Comparison of ENCODE assay signal across 27 cellular contexts in genomic region chr1:47712596-47713299, GRCh38.
DNase-seq lines count a peak whose midpoint lies in the region; ATAC-seq, FAIRE-seq and TF ChIP-seq lines count a peak whose summit lies in the region.
"Had no signal": no experiment of that assay in that cellular context is flagged by ENCODE, and none has a peak within 500 bp of the region (broad histone marks: within the 10 kb centered on the region; RNA-seq: fewer than 3 reads in every experiment).

No MANE protein-coding gene starts in this region.

- no peak overlapping the region for H3K4me3 ChIP-seq in H1 (ENCODE audit: extremely low read depth in 1 of 4, insufficient read depth in 2 of 4, low read depth in 3 of 4, low read length in 4 of 4)
- no peak overlapping the region for H3K4me3 ChIP-seq in mucosa of descending colon
- H3K4me3 ChIP-seq: BLaER1, MG63, SJCRH30 had no signal

- H2BK120ac ChIP-seq in H1 (replicated peaks; ENCODE audit: low read depth, low read length) = no peak overlapping the region

- H3K79me2 ChIP-seq in H1 (ENCODE audit: control insufficient read depth in 1 of 2, insufficient read depth in 2 of 2, low read length in 2 of 2) = no peaks in the 10 kb centered on the region

- H3K23me2 ChIP-seq in H1 (ENCODE audit: low read depth, low read length) = peaks cover 12% of the 10 kb centered on the region; the same call in 1 of the 2 replicates

- H3K27me3 Mint-ChIP-seq in type B pancreatic cell = peaks cover 88% of the 10 kb centered on the region
- H3K27me3 Mint-ChIP-seq in activated T-helper 17 cell treated with anti-CD3 and anti-CD28 coated beads, Interleukin-2, amount 50 U/mL, for 72 hours = peaks cover 54% of the 10 kb centered on the region

- ATAC-seq in mucosa of descending colon = no peak
- no peak for ATAC-seq in activated T-helper 17 cell treated with anti-CD3 and anti-CD28 coated beads, Interleukin-2, amount 50 U/mL, for 72 hours (replicated peaks)
- ATAC-seq: PC-3, SK-N-SH treated with all-trans-retinoic acid at 6 μM for 48 hours had no signal

- TF ChIP-seq CTCF in H1 (IDR thresholded peaks at IDR 0.05; ENCODE audit: control extremely low read depth in 1 of 3, insufficient read depth in 1 of 3, low read depth in 1 of 3, low read length in 3 of 3) = no peak
- TF ChIP-seq CTCF in type B pancreatic cell (conservative IDR thresholded peaks at IDR 0.05) = no peak
- TF ChIP-seq CTCF in mucosa of descending colon (IDR thresholded peaks at IDR 0.05) = no peak

- H3K36me3 Mint-ChIP-seq in type B pancreatic cell = no peaks in the 10 kb centered on the region
- H3K36me3 Mint-ChIP-seq in activated T-helper 17 cell treated with anti-CD3 and anti-CD28 coated beads, Interleukin-2, amount 50 U/mL, for 72 hours (ENCODE audit: low read depth) = no peaks in the 10 kb centered on the region
- H3K36me3 Mint-ChIP-seq: CD4-positive, CD25-positive, alpha-beta regulatory T cell had no signal

- no peak overlapping the region for H4K8ac ChIP-seq in H1 (ENCODE audit: extremely low read depth, insufficient read depth, low read length)

- H3K18ac ChIP-seq in H1 (ENCODE audit: extremely low read depth, low read length) = no peak overlapping the region

- no peak overlapping the region for H4K5ac ChIP-seq in H1 (ENCODE audit: insufficient read length, low read depth, low read length)

- H3K27ac ChIP-seq in H1 (ENCODE audit: low read depth, low read length) = no peak overlapping the region
- H3K27ac ChIP-seq: BLaER1, SJCRH30 had no signal

- H3K9me3 ChIP-seq in H1 (ENCODE audit: insufficient read depth in 2 of 2, low read depth in 1 of 2, low read length in 1 of 2) = no peaks in the 10 kb centered on the region
- no peaks in the 10 kb centered on the region for H3K9me3 ChIP-seq in mucosa of descending colon
- H3K9me3 ChIP-seq: BLaER1, MG63, SJCRH30 had no signal

- H2AK5ac ChIP-seq in H1 (ENCODE audit: low read depth, low read length) = no peak overlapping the region

- H3K27me3 ChIP-seq in H1 (replicated peaks in 1 of 4; ENCODE audit: control insufficient read depth in 3 of 4, extremely low read depth in 1 of 4, insufficient read depth in 3 of 4, low read length in 3 of 4) = peaks cover 38 to 61% (median 57%) of the 10 kb centered on the region in 4 experiments
- H3K27me3 ChIP-seq: SJCRH30 had no signal

- H2BK20ac ChIP-seq in H1 (ENCODE audit: low read length) = no peak overlapping the region

- H3K4me1 ChIP-seq in H1 (replicated peaks in 1 of 4; ENCODE audit: control insufficient read depth in 3 of 4, insufficient read depth in 4 of 4, low read length in 3 of 4) (peaks cover 2 to 19% (median 5%) of the 10 kb centered on the region in 4 experiments; a peak in 4 of 7 replicates), mucosa of descending colon (ENCODE audit: low read depth) (peaks cover 30% of the 10 kb centered on the region)

- H3K27ac Mint-ChIP-seq in type B pancreatic cell = no peak overlapping the region
- no peak overlapping the region for H3K27ac Mint-ChIP-seq in activated T-helper 17 cell treated with anti-CD3 and anti-CD28 coated beads, Interleukin-2, amount 50 U/mL, for 72 hours
- H3K27ac Mint-ChIP-seq: CD4-positive, CD25-positive, alpha-beta regulatory T cell had no signal

- TF ChIP-seq POLR2A in H1 (IDR thresholded peaks at IDR 0.05; ENCODE audit: control extremely low read depth in 1 of 2, low read depth in 2 of 2, low read length in 2 of 2) = no peak

- POLR2A ChIA-PET in H1 (lab: Charles Lee; ENCODE audit: partially characterized antibody) = no interaction called here

- peaks cover 12% of the 10 kb centered on the region for H3K4me1 Mint-ChIP-seq in type B pancreatic cell (ENCODE audit: unreplicated experiment)
- H3K4me1 Mint-ChIP-seq in activated T-helper 17 cell treated with anti-CD3 and anti-CD28 coated beads, Interleukin-2, amount 50 U/mL, for 72 hours = peaks cover 4% of the 10 kb centered on the region

- H3K23ac ChIP-seq in H1 (ENCODE audit: insufficient read length) = no peak overlapping the region

- intact Hi-C loops in mucosa of descending colon (cut with DNase I, micrococcal nuclease) = loop anchor here (10.0 kb wide), 2 partner anchors 188 to 518 kb away; partner anchors contain the start of gene PDZK1IP1 (in 1 of the 2)

- TF ChIP-seq EP300 in H1 (IDR thresholded peaks at IDR 0.05; ENCODE audit: borderline replicate concordance in 1 of 2, low read depth in 2 of 2, low read length in 2 of 2) = no peak

- 81% methylated on average over 16 of the region's 16 CpGs; no CpG with 5 or more reads in 1 of the 2 experiments for WGBS in H1 (ENCODE audit: extremely low coverage in 1 of 2, insufficient coverage in 1 of 2, insufficient read length in 1 of 2, insufficient replicate concordance in 2 of 2, low coverage in 1 of 2, low lambda C conversion rate in 2 of 2, missing lambda C conversion rate in 1 of 2), 2 experiments

- no peak overlapping the region for H2BK12ac ChIP-seq in H1 (ENCODE audit: low read depth, low read length)

- DNase-seq in NCI-H2029 (lab: John Stamatoyannopoulos, UW) = peak; percentile 37
- DNase-seq in NCI-H2029 treated with DMSO at 0.1 percent for 48 hours (lab: John Stamatoyannopoulos, UW) = no peak
- peak; percentile 90 for DNase-seq in NCI-H748 (lab: John Stamatoyannopoulos, UW; ENCODE audit: unreplicated experiment)
- DNase-seq in H1 (ENCODE audit: low read depth in 1 of 2, low spot score in 2 of 2) = no peak
- DNase-seq in type B pancreatic cell (ENCODE audit: extremely low spot score, unreplicated experiment) = no peak
- no peak for DNase-seq in G401 (ENCODE audit: low spot score)
- DNase-seq in mucosa of descending colon = no peak
- DNase-seq: 8988T; CD4-positive, CD25-positive, alpha-beta regulatory T cell; DMS53; GOT3; HCEC 1CT; KG1; MG63; NCI-H1436; NCI-H1930; NCI-H2171; NCI-H226; NCI-H510A; NCI-H82; NK-92 treated with Interleukin-12 subunit alpha and Interleukin-12 subunit beta, amount 100 ng/mL, for 24 hours; PC-3; SJCRH30 had no signal

- no peak overlapping the region for H3K14ac ChIP-seq in H1 (ENCODE audit: insufficient read length)

- H4K91ac ChIP-seq in H1 (replicated peaks; ENCODE audit: insufficient read length, low read length) = no peak overlapping the region

- H3K56ac ChIP-seq in H1 (replicated peaks; ENCODE audit: insufficient read length, low read depth, low read length) = no peak overlapping the region

- no peak overlapping the region for H2AFZ ChIP-seq in H1 (ENCODE audit: low read length)

- TF ChIP-seq RAD21 in H1 (IDR thresholded peaks at IDR 0.05 in 1 of 2, conservative IDR thresholded peaks at IDR 0.05 in 1 of 2; ENCODE audit: low read depth in 2 of 2, low read length in 2 of 2) = no peak

- H3K4me3 Mint-ChIP-seq in type B pancreatic cell = peak overlapping the region; percentile 4
- H3K4me3 Mint-ChIP-seq in activated T-helper 17 cell treated with anti-CD3 and anti-CD28 coated beads, Interleukin-2, amount 50 U/mL, for 72 hours = no peak overlapping the region
- H3K4me3 Mint-ChIP-seq: CD4-positive, CD25-positive, alpha-beta regulatory T cell had no signal

- in situ Hi-C loops in G401 (cut with HindIII; ENCODE audit: low sequenced_read_pairs) = no loop called here

- CTCF ChIA-PET in H1 (lab: Charles Lee; ENCODE audit: partially characterized antibody) = interaction anchor here (1.3 to 13.2 kb wide), 5 partner anchors 10 to 277 kb away, joined by 4 to 172 read pairs (median 77); partner anchors contain the start of gene FOXD2

- H3K9ac ChIP-seq in H1 (replicated peaks in 1 of 4; ENCODE audit: extremely low read depth in 1 of 4, low read depth in 3 of 4, low read length in 3 of 4) = no peak overlapping the region
- H3K9ac ChIP-seq: BLaER1 had no signal

- no peaks in the 10 kb centered on the region for H3K79me1 ChIP-seq in H1 (ENCODE audit: low read depth, low read length)

- no peak overlapping the region for H2BK5ac ChIP-seq in H1 (ENCODE audit: low read depth, low read length)

- H4K20me1 ChIP-seq in H1 (replicated peaks in 1 of 2; ENCODE audit: control insufficient read depth in 1 of 2, insufficient read depth in 2 of 2, low read length in 2 of 2) = no peaks in the 10 kb centered on the region

- no peaks in the 10 kb centered on the region for H3K9me3 Mint-ChIP-seq in type B pancreatic cell
- H3K9me3 Mint-ChIP-seq in activated T-helper 17 cell treated with anti-CD3 and anti-CD28 coated beads, Interleukin-2, amount 50 U/mL, for 72 hours = no peaks in the 10 kb centered on the region

- no peak overlapping the region for H3K4me2 ChIP-seq in H1 (ENCODE audit: insufficient read depth in 1 of 2, low read depth in 2 of 2, low read length in 2 of 2)
- H3K4me2 ChIP-seq: BLaER1 had no signal

- no peak overlapping the region for H2BK15ac ChIP-seq in H1 (ENCODE audit: low read length)

- H3K36me3 ChIP-seq in H1 (ENCODE audit: control insufficient read depth in 2 of 4, insufficient read depth in 4 of 4, low read length in 3 of 4) (no peaks in the 10 kb centered on the region), mucosa of descending colon (ENCODE audit: low read depth) (no peaks in the 10 kb centered on the region)
- H3K36me3 ChIP-seq: BLaER1, MG63, SJCRH30 had no signal

- FAIRE-seq in H1 (lab: Jason Lieb, UNC) = no peak
- FAIRE-seq: G401.6 had no signal

- no peak overlapping the region for H3K4ac ChIP-seq in H1 (replicated peaks; ENCODE audit: insufficient read length, low read depth, low read length)

TF ChIP-seq in H1, 55 proteins besides CTCF, POLR2A, EP300 and RAD21:
- TF ChIP-seq SUZ12 (IDR thresholded peaks at IDR 0.05; ENCODE audit: low read length) (0 out of 2 replicates have a peak, but pooled peaks have one; percentile 5), KDM1A (IDR thresholded peaks at IDR 0.05; ENCODE audit: borderline replicate concordance, low read length) (peak; percentile 44; the same call in 1 of the 2 replicates), CBX5 (IDR thresholded peaks at IDR 0.05; ENCODE audit: low read depth, low read length) (no peak), SIN3A (conservative IDR thresholded peaks at IDR 0.05 in 1 of 2, IDR thresholded peaks at IDR 0.05 in 1 of 2; ENCODE audit: low read depth in 1 of 2, low read length in 2 of 2) (no peak)

Comparison
In these comparisons a context has a peak if more than half of its experiments do, and no peak if none do; other contexts are left out.
1. DNase-seq: peak in NCI-H2029 (single experiment) and NCI-H748 (single experiment); none in NCI-H2029 treated with DMSO at 0.1 percent for 48 hours (single experiment), H1 (0 of 2), type B pancreatic cell (single experiment), G401 (single experiment) and mucosa of descending colon (0 of 3).